In the genomic region with DNA sequence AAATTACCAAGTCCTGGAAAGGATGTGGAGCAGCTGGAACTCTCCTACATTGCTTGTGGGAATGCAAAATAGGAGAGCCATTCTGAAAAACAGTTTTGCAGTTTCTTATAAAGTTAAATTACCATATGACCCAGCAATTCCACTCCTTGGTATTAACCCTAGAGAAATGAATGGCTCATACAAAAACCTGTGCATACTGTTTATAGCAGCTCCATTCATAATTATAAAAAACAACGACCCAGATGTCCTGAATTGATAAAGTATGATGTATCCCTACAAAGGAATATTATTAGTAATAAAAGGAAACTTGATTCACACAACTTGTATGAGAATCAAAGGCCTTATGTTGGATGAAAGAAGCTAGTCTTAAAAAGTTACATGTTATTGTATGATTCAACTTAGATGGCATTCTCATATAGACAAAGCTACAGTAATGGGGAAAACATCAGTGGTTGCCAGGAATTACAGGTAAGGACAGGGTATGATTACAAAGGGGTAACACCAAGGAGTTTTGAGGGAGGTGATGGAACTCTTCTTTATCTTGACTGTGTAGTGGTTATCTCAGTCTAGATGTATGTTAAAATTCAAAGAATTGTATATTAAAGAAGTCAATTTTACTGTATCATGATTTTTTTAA, we compare ENCODE assay signal across 5 cellular contexts.
"Had no signal": no experiment of that assay in that cellular context is flagged by ENCODE, and none has a peak within 500 bp of the region (broad histone marks: within the 10 kb centered on the region; RNA-seq: fewer than 3 reads in every experiment).

No MANE protein-coding gene starts in this region.

- H3K27ac Mint-ChIP-seq: H9, HFFc6 had no signal

- ATAC-seq: GM23338 had no signal

- H3K4me3 Mint-ChIP-seq: GM23338, H9, HFFc6 had no signal

- DNase-seq: H9, HCEC 1CT, HFFc6, IMR-90 had no signal
